Comparison of ENCODE assay signal across 11 cellular contexts in genomic region chr4:132123870-132124623, GRCh38.
DNase-seq lines count a peak whose midpoint lies in the region; ATAC-seq and TF ChIP-seq lines count a peak whose summit lies in the region.
"Had no signal": no experiment of that assay in that cellular context is flagged by ENCODE, and none has a peak within 500 bp of the region (broad histone marks: within the 10 kb centered on the region; RNA-seq: fewer than 3 reads in every experiment).

No MANE protein-coding gene starts in this region.

- ATAC-seq in HG03432 (IDR thresholded peaks at IDR 0.05; ENCODE audit: unreplicated experiment) (peak; percentile 79), thoracic aorta (ENCODE audit: insufficient number of reproducible peaks, low FRiP score, low read depth) (peak; percentile 36)

- H3K27ac Mint-ChIP-seq in MCF 10A (ENCODE audit: low read depth, unreplicated experiment) = no peak overlapping the region
- peak overlapping the region; percentile 15 for H3K27ac Mint-ChIP-seq in activated T-helper 2 cell treated with anti-CD3 and anti-CD28 coated beads, Interferon-gamma antibody, Interleukin-2, Interleukin-4, amounts not matched to agents 10 μg/mL and 5 μg/mL and 100 μg/mL, durations not matched to agents 14 hours and 24 hours and 36 hours

- no peaks in the 10 kb centered on the region for H3K27me3 Mint-ChIP-seq in MCF 10A (ENCODE audit: insufficient read depth, unreplicated experiment)
- no peaks in the 10 kb centered on the region for H3K27me3 Mint-ChIP-seq in activated T-helper 2 cell treated with anti-CD3 and anti-CD28 coated beads, Interferon-gamma antibody, Interleukin-2, Interleukin-4, amounts not matched to agents 10 μg/mL and 5 μg/mL and 100 μg/mL, durations not matched to agents 14 hours and 24 hours and 36 hours (ENCODE audit: low read depth)

- DNase-seq in MCF 10A (ENCODE audit: unreplicated experiment) (peak; percentile 17), breast epithelium (ENCODE audit: low spot score in 2 of 2) (no peak), thoracic aorta (ENCODE audit: low spot score) (no peak), NCI-H1694 (lab: John Stamatoyannopoulos, UW) (no peak), 8988T (no peak), ureter (ENCODE audit: low spot score) (no peak)
- no peak for DNase-seq in activated T-helper 2 cell treated with anti-CD3 and anti-CD28 coated beads, Interferon-gamma antibody, Interleukin-2, Interleukin-4, amounts not matched to agents 10 μg/mL and 5 μg/mL and 100 μg/mL, durations not matched to agents 14 hours and 24 hours and 36 hours (ENCODE audit: low spot score)
- DNase-seq: Calu3, WERI-Rb-1 had no signal

- no peak overlapping the region for H3K27ac ChIP-seq in breast epithelium
- no peak overlapping the region for H3K27ac ChIP-seq in thoracic aorta
- H3K27ac ChIP-seq: parathyroid adenoma, WERI-Rb-1 had no signal

- no peak overlapping the region for H3K4me3 Mint-ChIP-seq in MCF 10A (ENCODE audit: unreplicated experiment)
- H3K4me3 Mint-ChIP-seq in activated T-helper 2 cell treated with anti-CD3 and anti-CD28 coated beads, Interferon-gamma antibody, Interleukin-2, Interleukin-4, amounts not matched to agents 10 μg/mL and 5 μg/mL and 100 μg/mL, durations not matched to agents 14 hours and 24 hours and 36 hours (ENCODE audit: low read depth) = peak overlapping the region; percentile 64

- intact Hi-C loops in MCF 10A (cut with micrococcal nuclease) (no loop called here), breast epithelium (cut with DNase I; ENCODE audit: low total_unique reads) (no loop called here)
- intact Hi-C loops in activated T-helper 2 cell treated with anti-CD3 and anti-CD28 coated beads, Interferon-gamma antibody, Interleukin-2, Interleukin-4, amounts not matched to agents 10 μg/mL and 5 μg/mL and 100 μg/mL, durations not matched to agents 14 hours and 24 hours and 36 hours (cut with micrococcal nuclease) = no loop called here

- CTCF ChIA-PET in MCF 10A (lab: Yijun Ruan, JAX) = interaction anchor here (0.6 to 0.7 kb wide), 2 partner anchors 101 to 1193 kb away, joined by 3 read pairs; no protein-coding TSS in a partner anchor

- no peak overlapping the region for H3K4me3 ChIP-seq in breast epithelium
- H3K4me3 ChIP-seq in thoracic aorta = no peak overlapping the region

- POLR2A ChIA-PET in MCF 10A (lab: Yijun Ruan, JAX) = no interaction called here

- H3K9me3 Mint-ChIP-seq in MCF 10A (ENCODE audit: unreplicated experiment) = peaks cover 19% of the 10 kb centered on the region
- peaks cover 3% of the 10 kb centered on the region for H3K9me3 Mint-ChIP-seq in activated T-helper 2 cell treated with anti-CD3 and anti-CD28 coated beads, Interferon-gamma antibody, Interleukin-2, Interleukin-4, amounts not matched to agents 10 μg/mL and 5 μg/mL and 100 μg/mL, durations not matched to agents 14 hours and 24 hours and 36 hours

- no peak for TF ChIP-seq POLR2A in breast epithelium (IDR thresholded peaks at IDR 0.05)

- no peaks in the 10 kb centered on the region for H3K4me1 Mint-ChIP-seq in MCF 10A (ENCODE audit: insufficient read depth, unreplicated experiment)
- no peaks in the 10 kb centered on the region for H3K4me1 Mint-ChIP-seq in activated T-helper 2 cell treated with anti-CD3 and anti-CD28 coated beads, Interferon-gamma antibody, Interleukin-2, Interleukin-4, amounts not matched to agents 10 μg/mL and 5 μg/mL and 100 μg/mL, durations not matched to agents 14 hours and 24 hours and 36 hours (ENCODE audit: low read depth)

- no peaks in the 10 kb centered on the region for H3K4me1 ChIP-seq in breast epithelium
- no peaks in the 10 kb centered on the region for H3K4me1 ChIP-seq in thoracic aorta (ENCODE audit: control insufficient read depth in 1 of 2, low read depth in 2 of 2)
- H3K4me1 ChIP-seq: parathyroid adenoma had no signal

- H3K36me3 Mint-ChIP-seq in MCF 10A (ENCODE audit: insufficient read depth, unreplicated experiment) = no peaks in the 10 kb centered on the region
- H3K36me3 Mint-ChIP-seq in activated T-helper 2 cell treated with anti-CD3 and anti-CD28 coated beads, Interferon-gamma antibody, Interleukin-2, Interleukin-4, amounts not matched to agents 10 μg/mL and 5 μg/mL and 100 μg/mL, durations not matched to agents 14 hours and 24 hours and 36 hours (ENCODE audit: low read depth) = no peaks in the 10 kb centered on the region

- H3K36me3 ChIP-seq in breast epithelium = no peaks in the 10 kb centered on the region
- no peaks in the 10 kb centered on the region for H3K36me3 ChIP-seq in thoracic aorta
- H3K36me3 ChIP-seq: WERI-Rb-1 had no signal

- H3K27me3 ChIP-seq in breast epithelium (no peaks in the 10 kb centered on the region), thoracic aorta (replicated peaks; ENCODE audit: insufficient read depth) (no peaks in the 10 kb centered on the region)

- TF ChIP-seq CTCF in MCF 10A (IDR thresholded peaks at IDR 0.05; ENCODE audit: unreplicated experiment) (no peak), breast epithelium (IDR thresholded peaks at IDR 0.05) (no peak), thoracic aorta (IDR thresholded peaks at IDR 0.05) (no peak)

- no peaks in the 10 kb centered on the region for H3K9me3 ChIP-seq in breast epithelium
- no peaks in the 10 kb centered on the region for H3K9me3 ChIP-seq in thoracic aorta

- no TSS peak for BruUV-seq in MCF 10A (replicated peaks; lab: Mats Ljungman, UMichigan)
